In genomic region chr10:73899401-73899780, GRCh38 we compare ENCODE assay signal across 11 cellular contexts. TPM values are rescaled to one million over a fixed set of nuclear protein-coding genes. Genes with fewer than 3 reads are reported as not detected.
A peak's percentile ranks its signal among the peaks of the same experiment; 100 is the strongest.
DNase-seq lines count a peak whose midpoint lies in the region; ATAC-seq and TF ChIP-seq lines count a peak whose summit lies in the region.
"Had no signal": no experiment of that assay in that cellular context is flagged by ENCODE, and none has a peak within 500 bp of the region (broad histone marks: within the 10 kb centered on the region; RNA-seq: fewer than 3 reads in every experiment).

No MANE protein-coding gene starts in this region.

- peaks cover 53% of the 10 kb centered on the region for H3K4me1 Mint-ChIP-seq in Calu3 (ENCODE audit: low read depth, unreplicated experiment)
- H3K4me1 Mint-ChIP-seq in dendritic cell treated with granulocyte-macrophage colony-stimulating factor and Interleukin-4, amounts not matched to agents 40 ng/mL and 50 ng/mL, for 4 days (ENCODE audit: low read depth), result peaks cover 69% of the 10 kb centered on the region

- peaks cover 12% of the 10 kb centered on the region for H3K36me3 Mint-ChIP-seq in Calu3 (ENCODE audit: insufficient read depth, unreplicated experiment)
- no peaks in the 10 kb centered on the region for H3K36me3 Mint-ChIP-seq in dendritic cell treated with granulocyte-macrophage colony-stimulating factor and Interleukin-4, amounts not matched to agents 40 ng/mL and 50 ng/mL, for 4 days (ENCODE audit: low read depth)

- H4K12ac ChIP-seq in trophoblast cell (ENCODE audit: low read depth, low read length), result no peak overlapping the region

- no peak overlapping the region for H2AFZ ChIP-seq in trophoblast cell (ENCODE audit: insufficient read depth, low read length, poor library complexity)

- no CpG with 5 or more reads among the region's 4 CpGs for WGBS in trophoblast cell (ENCODE audit: extremely low coverage, insufficient coverage, insufficient read length)

- peak overlapping the region; percentile 17 for H3K4me2 ChIP-seq in trophoblast cell (ENCODE audit: low read length)

- H3K4me1 ChIP-seq in trophoblast cell (ENCODE audit: control insufficient read depth in 1 of 2, insufficient read depth in 2 of 2, low read length in 2 of 2), result peaks cover 5 to 13% of the 10 kb centered on the region in 2 experiments

- no peak overlapping the region for H3K14ac ChIP-seq in trophoblast cell (ENCODE audit: low read length)

- H3K79me2 ChIP-seq in trophoblast cell (ENCODE audit: control insufficient read depth, insufficient read depth, low read length, poor library complexity), result no peaks in the 10 kb centered on the region

- no peaks in the 10 kb centered on the region for H3K27me3 ChIP-seq in trophoblast cell (ENCODE audit: insufficient read depth, low read length)

- no peak overlapping the region for H3K18ac ChIP-seq in trophoblast cell (ENCODE audit: low read length)

- no peak overlapping the region for H2BK120ac ChIP-seq in trophoblast cell (ENCODE audit: insufficient read depth, low read length, poor library complexity)

- no peak overlapping the region for H3K23ac ChIP-seq in trophoblast cell (ENCODE audit: low read length)

- peaks cover 3% of the 10 kb centered on the region for H3K9me3 Mint-ChIP-seq in Calu3 (ENCODE audit: low read depth, unreplicated experiment)
- H3K9me3 Mint-ChIP-seq in dendritic cell treated with granulocyte-macrophage colony-stimulating factor and Interleukin-4, amounts not matched to agents 40 ng/mL and 50 ng/mL, for 4 days, result no peaks in the 10 kb centered on the region
- H3K9me3 Mint-ChIP-seq: activated B cell treated with CpG ODN at 0.5 μM for 24 hours had no signal

- BruUV-seq in Calu3 (replicated peaks; lab: Mats Ljungman, UMichigan), result no TSS peak

- H3K4me3 Mint-ChIP-seq in Calu3 (ENCODE audit: low read depth, unreplicated experiment), result peak overlapping the region; percentile 36
- H3K4me3 Mint-ChIP-seq in dendritic cell treated with granulocyte-macrophage colony-stimulating factor and Interleukin-4, amounts not matched to agents 40 ng/mL and 50 ng/mL, for 4 days, result no peak overlapping the region
- H3K4me3 Mint-ChIP-seq: activated B cell treated with CpG ODN at 0.5 μM for 24 hours had no signal

- H2AK5ac ChIP-seq in trophoblast cell (ENCODE audit: low read length), result no peak overlapping the region

- H3K4ac ChIP-seq in trophoblast cell (ENCODE audit: low read depth, low read length), result no peak overlapping the region

- H3K27ac Mint-ChIP-seq in Calu3 (ENCODE audit: unreplicated experiment), result peak overlapping the region; percentile 96
- H3K27ac Mint-ChIP-seq in dendritic cell treated with granulocyte-macrophage colony-stimulating factor and Interleukin-4, amounts not matched to agents 40 ng/mL and 50 ng/mL, for 4 days, result peak overlapping the region; percentile 91
- H3K27ac Mint-ChIP-seq: activated B cell treated with CpG ODN at 0.5 μM for 24 hours had no signal

- no peak for ATAC-seq in HG03039 (IDR thresholded peaks at IDR 0.05; ENCODE audit: unreplicated experiment)
- ATAC-seq in HG03108 (IDR thresholded peaks at IDR 0.05; ENCODE audit: unreplicated experiment), result no peak

- TF ChIP-seq CTCF in Calu3 (IDR thresholded peaks at IDR 0.05; ENCODE audit: unreplicated experiment), result no peak
- TF ChIP-seq CTCF in NB4 (IDR thresholded peaks at IDR 0.05; ENCODE audit: low read depth, low read length), result no peak

- no peak overlapping the region for H4K8ac ChIP-seq in trophoblast cell (ENCODE audit: low read depth, low read length)

- H2BK12ac ChIP-seq in trophoblast cell (ENCODE audit: low read length), result no peak overlapping the region

- peaks cover 6% of the 10 kb centered on the region for H3K79me1 ChIP-seq in trophoblast cell (ENCODE audit: low read length)

- no peaks in the 10 kb centered on the region for H3K27me3 Mint-ChIP-seq in Calu3 (ENCODE audit: unreplicated experiment)
- H3K27me3 Mint-ChIP-seq in dendritic cell treated with granulocyte-macrophage colony-stimulating factor and Interleukin-4, amounts not matched to agents 40 ng/mL and 50 ng/mL, for 4 days, result no peaks in the 10 kb centered on the region

- peak overlapping the region; percentile 51 for H2BK5ac ChIP-seq in trophoblast cell (ENCODE audit: low read depth, low read length, poor library complexity)

- CTCF ChIA-PET in Calu3 (lab: Charles Lee), result interaction anchor here (0.6 to 3.3 kb wide), 20 partner anchors 8 to 1207 kb away, joined by 3 to 63 read pairs (median 5); no protein-coding TSS in a partner anchor

- no peak for TF ChIP-seq POLR2A in NB4 (IDR thresholded peaks at IDR 0.05; ENCODE audit: extremely low read depth, insufficient read length)

- intact Hi-C loops in Calu3 (cut with micrococcal nuclease; ENCODE audit: unreplicated experiment), result loop anchor here (1.0 kb wide), 1 partner anchor 11 kb away; no protein-coding TSS in a partner anchor
- intact Hi-C loops in dendritic cell treated with granulocyte-macrophage colony-stimulating factor and Interleukin-4, amounts not matched to agents 40 ng/mL and 50 ng/mL, for 4 days (cut with micrococcal nuclease), result loop anchor here (1.0 kb wide), 1 partner anchor 10 kb away; no protein-coding TSS in a partner anchor

- H3K4me3 ChIP-seq in NB4 (ENCODE audit: low read depth, low read length) (no peak overlapping the region), trophoblast cell (ENCODE audit: low read depth, low read length) (no peak overlapping the region)

- no peaks in the 10 kb centered on the region for H3K36me3 ChIP-seq in trophoblast cell (ENCODE audit: control insufficient read depth in 1 of 2, insufficient read depth in 2 of 2, low read length in 2 of 2)

- H3K27ac ChIP-seq in trophoblast cell (ENCODE audit: low read depth, low read length), result peak overlapping the region; percentile 77

- no peaks in the 10 kb centered on the region for H3K9me3 ChIP-seq in trophoblast cell (ENCODE audit: insufficient read depth, low read depth, low read length)

- DNase-seq in Calu3 (peak; percentile 86), NB4 (ENCODE audit: low read depth) (peak; percentile 62), trophoblast cell (peak; percentile 87 to 91), RPMI8226 (no peak), NCI-H524 (lab: John Stamatoyannopoulos, UW) (no peak)
- DNase-seq: activated B cell treated with CpG ODN at 0.5 μM for 24 hours, DMS79 treated with DMSO at 0.1 percent for 48 hours, NCI-H2227 treated with DMSO at 0.1 percent for 48 hours had no signal

- no peak overlapping the region for H4K91ac ChIP-seq in trophoblast cell (ENCODE audit: low read depth, low read length)

- H3K9ac ChIP-seq in trophoblast cell (ENCODE audit: low read length), result no peak overlapping the region

RNA-seq across cellular contexts. Expression of gene PLAU, which starts 11.5 kb away (rescaled TPM):
- 655 and 706 TPM in 2 replicates for total RNA-seq in Calu3 (2022)
- polyA plus RNA-seq in trophoblast cell (2013), result 5.6 and 6.2 TPM in 2 replicates
- total RNA-seq: activated B cell treated with CpG ODN at 0.5 μM for 24 hours had no signal

RNA-seq across cellular contexts. Expression of gene CAMK2G, which starts 25.0 kb away (rescaled TPM):
- total RNA-seq in Calu3 (2022), result 58.1 and 58.9 TPM in 2 replicates
- 21.4 and 23.0 TPM in 2 replicates for polyA plus RNA-seq in trophoblast cell (2013)

Comparison
In these comparisons a context has a peak if more than half of its experiments do, and no peak if none do; other contexts are left out.
1. DNase-seq: peak in Calu3 (single experiment), NB4 (single experiment) and trophoblast cell (2 of 2); none in RPMI8226 (single experiment) and NCI-H524 (0 of 2).